In the genomic region with DNA sequence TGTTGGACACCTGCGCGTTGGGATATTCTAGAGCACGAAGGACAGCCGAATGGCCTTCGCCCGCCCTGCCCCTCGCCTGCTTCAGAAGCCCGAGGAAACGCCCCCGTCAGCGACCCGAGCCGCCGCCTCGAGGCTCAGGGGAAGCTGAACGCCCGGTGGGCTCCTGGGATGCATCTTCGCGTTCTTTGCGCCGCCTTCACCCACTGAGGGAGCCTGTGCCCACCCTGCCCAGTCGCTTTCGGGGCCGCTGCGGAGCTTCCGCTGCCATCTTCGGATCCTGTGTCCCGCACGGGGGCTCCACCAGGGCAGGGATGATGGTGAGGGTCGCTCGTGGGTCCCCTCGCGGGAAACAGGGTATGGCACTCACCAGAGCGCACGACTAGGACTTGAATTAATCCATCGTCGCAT, we compare ENCODE assay signal across 8 cellular contexts.
DNase-seq lines count a peak whose midpoint lies in the region; ATAC-seq and TF ChIP-seq lines count a peak whose summit lies in the region.
"Not testable (repeated sequence)": the region's sequence is repeated elsewhere in the genome, so short reads cannot be mapped to it uniquely, and the experiment has no call there.

No MANE protein-coding gene starts in this region.

- ATAC-seq in GM19452 (IDR thresholded peaks at IDR 0.05; ENCODE audit: unreplicated experiment): peak; percentile 6
- peak; percentile 36 for ATAC-seq in central memory CD8-positive, alpha-beta T cell (replicated peaks; ENCODE audit: extremely low read depth, poor library complexity, severe bottlenecking)

- DNase-seq in activated T-helper 1 cell treated with anti-CD3 and anti-CD28 coated beads, Interleukin-12 subunit alpha, Interleukin-12 subunit beta, Interleukin-2, Interleukin-4 antibody, amounts not matched to agents 30 ng/mL and 10 ng/mL and 1 ng/mL, durations not matched to agents 14 hours and 24 hours and 36 hours (ENCODE audit: low spot score); central memory CD8-positive, alpha-beta T cell (ENCODE audit: low spot score in 2 of 2); left ventricle myocardium inferior; ovary: not testable (repeated sequence)

- H3K36me3 Mint-ChIP-seq in T-helper 1 cell treated with Interleukin-12 subunit alpha and Interleukin-12 subunit beta and Interleukin-4 antibody, amounts not matched to agents 30 μg/mL and 1 μg/mL, for 36 hours (ENCODE audit: low read depth); activated T-helper 1 cell treated with anti-CD3 and anti-CD28 coated beads, Interleukin-12 subunit alpha, Interleukin-12 subunit beta, Interleukin-2, Interleukin-4 antibody, amounts not matched to agents 30 ng/mL and 10 ng/mL and 1 ng/mL, durations not matched to agents 14 hours and 24 hours and 36 hours (ENCODE audit: low read depth); central memory CD8-positive, alpha-beta T cell (ENCODE audit: insufficient read depth); stimulated activated naive CD8-positive, alpha-beta T cell treated with anti-CD3 and anti-CD28 coated beads, Interleukin-15, Interleukin-2, amounts not matched to agents 100 ng/mL and 50 ng/mL, for 24 hours (ENCODE audit: low read depth): not testable (repeated sequence)

- not testable (repeated sequence) for H3K79me2 ChIP-seq in ACC112 (ENCODE audit: control insufficient read depth, insufficient read depth, low read length, unreplicated experiment)

- not testable (repeated sequence) for H3K36me3 ChIP-seq in ACC112 (ENCODE audit: insufficient read depth, low read length); left ventricle myocardium inferior; ovary

- not testable (repeated sequence) for H3K9me3 Mint-ChIP-seq in T-helper 1 cell treated with Interleukin-12 subunit alpha and Interleukin-12 subunit beta and Interleukin-4 antibody, amounts not matched to agents 30 μg/mL and 1 μg/mL, for 36 hours; activated T-helper 1 cell treated with anti-CD3 and anti-CD28 coated beads, Interleukin-12 subunit alpha, Interleukin-12 subunit beta, Interleukin-2, Interleukin-4 antibody, amounts not matched to agents 30 ng/mL and 10 ng/mL and 1 ng/mL, durations not matched to agents 14 hours and 24 hours and 36 hours; central memory CD8-positive, alpha-beta T cell; stimulated activated naive CD8-positive, alpha-beta T cell treated with anti-CD3 and anti-CD28 coated beads, Interleukin-15, Interleukin-2, amounts not matched to agents 100 ng/mL and 50 ng/mL, for 24 hours

- TF ChIP-seq CTCF in left ventricle myocardium inferior (IDR thresholded peaks at IDR 0.05; ENCODE audit: borderline replicate concordance); ovary (IDR thresholded peaks at IDR 0.05): not testable (repeated sequence)

- TF ChIP-seq EP300 in ovary (IDR thresholded peaks at IDR 0.05): not testable (repeated sequence)

- H3K4me1 ChIP-seq in ACC112 (ENCODE audit: control insufficient read depth, insufficient read depth, low read length, unreplicated experiment); left ventricle myocardium inferior; ovary (ENCODE audit: insufficient read depth): not testable (repeated sequence)

- 0 to 3% (median 1%) methylated on average over 6 to 32 of the region's 37 CpGs for WGBS in ovary, 3 donors

- H3K4me1 Mint-ChIP-seq in T-helper 1 cell treated with Interleukin-12 subunit alpha and Interleukin-12 subunit beta and Interleukin-4 antibody, amounts not matched to agents 30 μg/mL and 1 μg/mL, for 36 hours (ENCODE audit: low read depth); activated T-helper 1 cell treated with anti-CD3 and anti-CD28 coated beads, Interleukin-12 subunit alpha, Interleukin-12 subunit beta, Interleukin-2, Interleukin-4 antibody, amounts not matched to agents 30 ng/mL and 10 ng/mL and 1 ng/mL, durations not matched to agents 14 hours and 24 hours and 36 hours (ENCODE audit: low read depth); central memory CD8-positive, alpha-beta T cell; stimulated activated naive CD8-positive, alpha-beta T cell treated with anti-CD3 and anti-CD28 coated beads, Interleukin-15, Interleukin-2, amounts not matched to agents 100 ng/mL and 50 ng/mL, for 24 hours (ENCODE audit: low read depth): not testable (repeated sequence)

- not testable (repeated sequence) for H2AFZ ChIP-seq in ACC112 (ENCODE audit: low read length, unreplicated experiment)

- not testable (repeated sequence) for H3K9me3 ChIP-seq in left ventricle myocardium inferior (replicated peaks); ovary

- H3K27me3 Mint-ChIP-seq in T-helper 1 cell treated with Interleukin-12 subunit alpha and Interleukin-12 subunit beta and Interleukin-4 antibody, amounts not matched to agents 30 μg/mL and 1 μg/mL, for 36 hours (ENCODE audit: low read depth): peaks cover 20% of the 10 kb centered on the region
- not testable (repeated sequence) for H3K27me3 Mint-ChIP-seq in activated T-helper 1 cell treated with anti-CD3 and anti-CD28 coated beads, Interleukin-12 subunit alpha, Interleukin-12 subunit beta, Interleukin-2, Interleukin-4 antibody, amounts not matched to agents 30 ng/mL and 10 ng/mL and 1 ng/mL, durations not matched to agents 14 hours and 24 hours and 36 hours (ENCODE audit: insufficient read depth); central memory CD8-positive, alpha-beta T cell
- peaks cover 17% of the 10 kb centered on the region for H3K27me3 Mint-ChIP-seq in stimulated activated naive CD8-positive, alpha-beta T cell treated with anti-CD3 and anti-CD28 coated beads, Interleukin-15, Interleukin-2, amounts not matched to agents 100 ng/mL and 50 ng/mL, for 24 hours

- not testable (repeated sequence) for H3K27me3 ChIP-seq in ACC112 (ENCODE audit: insufficient read depth, low read length); ovary
- peaks cover 10% of the 10 kb centered on the region for H3K27me3 ChIP-seq in left ventricle myocardium inferior (ENCODE audit: low read depth)

- H3K4me3 Mint-ChIP-seq in T-helper 1 cell treated with Interleukin-12 subunit alpha and Interleukin-12 subunit beta and Interleukin-4 antibody, amounts not matched to agents 30 μg/mL and 1 μg/mL, for 36 hours: peak overlapping the region; percentile 56
- peak overlapping the region; percentile 63 for H3K4me3 Mint-ChIP-seq in activated T-helper 1 cell treated with anti-CD3 and anti-CD28 coated beads, Interleukin-12 subunit alpha, Interleukin-12 subunit beta, Interleukin-2, Interleukin-4 antibody, amounts not matched to agents 30 ng/mL and 10 ng/mL and 1 ng/mL, durations not matched to agents 14 hours and 24 hours and 36 hours
- peak overlapping the region; percentile 34 for H3K4me3 Mint-ChIP-seq in central memory CD8-positive, alpha-beta T cell
- H3K4me3 Mint-ChIP-seq in stimulated activated naive CD8-positive, alpha-beta T cell treated with anti-CD3 and anti-CD28 coated beads, Interleukin-15, Interleukin-2, amounts not matched to agents 100 ng/mL and 50 ng/mL, for 24 hours: peak overlapping the region; percentile 47

- intact Hi-C loops in activated T-helper 1 cell treated with anti-CD3 and anti-CD28 coated beads, Interleukin-12 subunit alpha, Interleukin-12 subunit beta, Interleukin-2, Interleukin-4 antibody, amounts not matched to agents 30 ng/mL and 10 ng/mL and 1 ng/mL, durations not matched to agents 14 hours and 24 hours and 36 hours (cut with micrococcal nuclease); left ventricle myocardium inferior (cut with micrococcal nuclease); ovary (cut with DNase I): not testable (repeated sequence)

- H3K4me3 ChIP-seq in ACC112 (ENCODE audit: low read depth, low read length): peak overlapping the region; percentile 70
- H3K4me3 ChIP-seq in left ventricle myocardium inferior: peak overlapping the region; percentile 60
- peak overlapping the region; percentile 28 for H3K4me3 ChIP-seq in ovary

- not testable (repeated sequence) for TF ChIP-seq POLR2A in ovary (IDR thresholded peaks at IDR 0.05)

- not testable (repeated sequence) for H3K27ac ChIP-seq in ACC112 (ENCODE audit: low read depth, low read length); left ventricle myocardium inferior (replicated peaks); ovary

- H3K27ac Mint-ChIP-seq in T-helper 1 cell treated with Interleukin-12 subunit alpha and Interleukin-12 subunit beta and Interleukin-4 antibody, amounts not matched to agents 30 μg/mL and 1 μg/mL, for 36 hours; activated T-helper 1 cell treated with anti-CD3 and anti-CD28 coated beads, Interleukin-12 subunit alpha, Interleukin-12 subunit beta, Interleukin-2, Interleukin-4 antibody, amounts not matched to agents 30 ng/mL and 10 ng/mL and 1 ng/mL, durations not matched to agents 14 hours and 24 hours and 36 hours; central memory CD8-positive, alpha-beta T cell (ENCODE audit: low read depth); stimulated activated naive CD8-positive, alpha-beta T cell treated with anti-CD3 and anti-CD28 coated beads, Interleukin-15, Interleukin-2, amounts not matched to agents 100 ng/mL and 50 ng/mL, for 24 hours: not testable (repeated sequence)
